Comparison of ENCODE assay signal across 8 cellular contexts in the genomic region with DNA sequence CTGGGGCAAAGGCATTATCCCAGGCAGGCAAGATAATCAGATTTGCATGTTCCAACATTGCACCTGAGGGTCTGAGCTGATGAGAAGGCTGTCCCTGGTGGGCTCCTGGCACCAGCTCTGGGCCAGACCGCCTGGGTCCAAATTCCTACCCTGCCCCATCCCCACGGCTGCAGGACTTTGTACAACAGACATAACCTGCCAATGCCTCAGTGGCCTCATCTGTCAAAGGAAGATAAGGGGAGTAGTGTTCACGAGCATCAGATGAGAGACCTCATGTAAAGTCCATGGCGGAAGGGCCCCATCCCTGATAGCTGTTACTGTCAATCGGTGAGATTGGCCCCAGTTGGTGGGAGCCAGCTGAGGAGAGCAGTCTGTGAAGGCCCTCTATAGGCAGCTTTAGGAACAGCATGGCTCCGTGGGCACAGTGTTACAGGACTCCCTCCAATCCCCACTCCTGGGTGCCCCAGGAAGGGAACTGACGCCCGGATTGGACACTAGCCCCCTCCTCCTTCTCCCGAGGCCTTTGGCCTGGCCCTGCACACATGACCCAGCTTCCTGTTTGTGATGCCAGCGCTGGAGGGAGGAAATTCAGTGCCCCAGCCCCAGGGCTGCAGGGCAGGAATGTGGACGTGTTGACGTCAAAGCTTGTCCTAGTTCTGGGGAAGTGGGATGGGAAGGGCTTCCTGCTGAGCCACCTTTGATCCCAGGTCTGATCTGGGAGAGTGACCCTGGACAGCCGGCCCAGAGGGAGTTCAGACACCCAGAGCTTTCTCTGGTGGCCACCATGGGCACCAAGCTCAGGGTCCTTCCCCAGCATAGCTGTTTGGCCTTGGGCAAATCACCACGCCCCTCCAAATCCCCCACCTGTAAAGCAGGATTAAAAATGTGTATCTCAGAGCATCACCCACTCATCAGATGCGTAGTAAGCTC. TPM values are rescaled to one million over a fixed set of nuclear protein-coding genes. Genes with fewer than 3 reads are reported as not detected.
A peak's percentile ranks its signal among the peaks of the same experiment; 100 is the strongest.
DNase-seq lines count a peak whose midpoint lies in the region; ATAC-seq, FAIRE-seq and TF ChIP-seq lines count a peak whose summit lies in the region.

No MANE protein-coding gene starts in this region.

- peak; percentile 93 for TF ChIP-seq CTCF in C4-2B (conservative IDR thresholded peaks at IDR 0.05)
- TF ChIP-seq CTCF in ovary (IDR thresholded peaks at IDR 0.05): peak; percentile 36 to 73 (median 67)
- peak; percentile 90 for TF ChIP-seq CTCF in thoracic aorta (IDR thresholded peaks at IDR 0.05)

- no peak overlapping the region for H3K27ac ChIP-seq in C4-2B
- no peak overlapping the region for H3K27ac ChIP-seq in ovary
- peak overlapping the region; percentile 69 to 75 for H3K27ac ChIP-seq in thoracic aorta

- H3K4me3 ChIP-seq in ovary: no peak overlapping the region
- H3K4me3 ChIP-seq in thoracic aorta: no peak overlapping the region

- H3K36me3 ChIP-seq in ovary (no peaks in the 10 kb centered on the region), thoracic aorta (no peaks in the 10 kb centered on the region)

- H3K4me1 ChIP-seq in ovary (ENCODE audit: insufficient read depth) (no peaks in the 10 kb centered on the region), thoracic aorta (ENCODE audit: control insufficient read depth in 1 of 2, low read depth in 2 of 2) (peaks cover 22 to 40% of the 10 kb centered on the region in 2 donors)

- peak; percentile 56 for DNase-seq in GM19239 (ENCODE audit: insufficient read length, low spot score)
- DNase-seq in HS-27A (ENCODE audit: low read depth): peak; percentile 51
- peak; percentile 81 to 83 for DNase-seq in SHP77 (lab: John Stamatoyannopoulos, UW)
- peak; percentile 23 to 58 (median 31) for DNase-seq in activated naive CD4-positive, alpha-beta T cell (lab: John Stamatoyannopoulos, UW)
- peak; percentile 76 for DNase-seq in germinal center (ENCODE audit: low spot score)
- peak; percentile 49 to 78 (median 72) for DNase-seq in ovary
- DNase-seq in thoracic aorta (ENCODE audit: low spot score): no peak

- H3K9me3 ChIP-seq in ovary (no peaks in the 10 kb centered on the region), thoracic aorta (no peaks in the 10 kb centered on the region)

- TF ChIP-seq EP300 in ovary (IDR thresholded peaks at IDR 0.05): peak; percentile 60

- no peak for TF ChIP-seq POLR2A in ovary (IDR thresholded peaks at IDR 0.05)

- H3K27me3 ChIP-seq in ovary (peaks cover 2% of the 10 kb centered on the region), thoracic aorta (replicated peaks; ENCODE audit: insufficient read depth) (no peaks in the 10 kb centered on the region)

- FAIRE-seq in GM19239 (lab: Jason Lieb, UNC): peak; percentile 89

- 34 to 44% (median 43%) methylated on average over 15 of the region's 15 CpGs for WGBS in ovary, 3 donors

- ATAC-seq in thoracic aorta (ENCODE audit: insufficient number of reproducible peaks, low FRiP score, low read depth): peak; percentile 30

- intact Hi-C loops in ovary (cut with DNase I): loop anchor here in 3 of 4 donors (5.0 kb wide), 3 partner anchors 53 to 153 kb away; a partner anchor contains a TSS

RNA-seq across cellular contexts. Expression of a gene that starts 56.2 kb away (rescaled TPM):
- total RNA-seq in ovary (1,000 to 10,000 TPM in 2 of 7 donors, 100 to 1,000 TPM in 5; 112 to 2,672 (median 185) TPM), thoracic aorta (1,000 to 10,000 TPM in 1 of 2 donors, 100 to 1,000 TPM in 1; 813 to 3,699 TPM)
- 100 to 1,000 TPM; 201 to 248 TPM for polyA plus RNA-seq in ovary

Comparison
In these comparisons a context has a peak if more than half of its experiments do, and no peak if none do; other contexts are left out.
1. H3K27ac ChIP-seq: peak in thoracic aorta (2 of 2); none in C4-2B (single experiment) and ovary (0 of 2).
2. Peak in every context shown above with its lines, with median percentiles within 50 percentile points of each other: CTCF ChIP-seq.